In genomic region chr2:19456695-19457094, GRCh38 we compare ENCODE assay signal across 24 cellular contexts.
A peak's percentile ranks its signal among the peaks of the same experiment; 100 is the strongest.
DNase-seq lines count a peak whose midpoint lies in the region; ATAC-seq, FAIRE-seq and TF ChIP-seq lines count a peak whose summit lies in the region.
"Had no signal": no experiment of that assay in that cellular context is flagged by ENCODE, and none has a peak within 500 bp of the region (broad histone marks: within the 10 kb centered on the region; RNA-seq: fewer than 3 reads in every experiment).

No MANE protein-coding gene starts in this region.

- POLR2A ChIA-PET in H1 (lab: Charles Lee; ENCODE audit: partially characterized antibody), result interaction anchor here (1.1 kb wide), 1 partner anchor 10 kb away, joined by 3 read pairs; no protein-coding TSS in a partner anchor

- no peak for DNase-seq in left ventricle myocardium superior
- DNase-seq in right atrium auricular region (ENCODE audit: low spot score), result no peak
- DNase-seq in H1 (ENCODE audit: low read depth in 1 of 2, low spot score in 2 of 2), result no peak
- no peak for DNase-seq in ecto neural progenitor cell (ENCODE audit: low spot score)
- DNase-seq: 8988T; ACHN; BE2C; C1 segment of cervical spinal cord; CD4-positive, alpha-beta memory T cell; CD4-positive, CD25-positive, alpha-beta regulatory T cell; CD8-positive, alpha-beta memory T cell; COR-L47; DMS 273 treated with DMSO at 0.1 percent for 48 hours; DMS153; DMS53; DMS79; DND-41; EL; GDM1 had no signal

- H2BK15ac ChIP-seq in H1 (ENCODE audit: low read length), result no peak overlapping the region

- no peak overlapping the region for H2BK120ac ChIP-seq in H1 (replicated peaks; ENCODE audit: low read depth, low read length)

- no peak overlapping the region for H3K27ac ChIP-seq in right atrium auricular region
- H3K27ac ChIP-seq in H1 (ENCODE audit: low read depth, low read length), result no peak overlapping the region
- H3K27ac ChIP-seq: BLaER1 had no signal

- no peak overlapping the region for H4K5ac ChIP-seq in H1 (ENCODE audit: insufficient read length, low read depth, low read length)

- H3K27me3 ChIP-seq in right atrium auricular region (no peaks in the 10 kb centered on the region), H1 (replicated peaks in 1 of 4; ENCODE audit: control insufficient read depth in 3 of 4, extremely low read depth in 1 of 4, insufficient read depth in 3 of 4, low read length in 3 of 4) (no peaks in the 10 kb centered on the region)
- H3K27me3 ChIP-seq: BE2C, BLaER1 had no signal

- H3K56ac ChIP-seq in H1 (replicated peaks; ENCODE audit: insufficient read length, low read depth, low read length), result no peak overlapping the region

- H3K23ac ChIP-seq in H1 (ENCODE audit: insufficient read length), result no peak overlapping the region

- no peak for TF ChIP-seq CTCF in right atrium auricular region (IDR thresholded peaks at IDR 0.05)
- no peak for TF ChIP-seq CTCF in H1 (IDR thresholded peaks at IDR 0.05; ENCODE audit: control extremely low read depth in 1 of 3, insufficient read depth in 1 of 3, low read depth in 1 of 3, low read length in 3 of 3)

- no peaks in the 10 kb centered on the region for H3K79me2 ChIP-seq in H1 (ENCODE audit: control insufficient read depth in 1 of 2, insufficient read depth in 2 of 2, low read length in 2 of 2)

- H2AK5ac ChIP-seq in H1 (ENCODE audit: low read depth, low read length), result no peak overlapping the region

- H4K91ac ChIP-seq in H1 (replicated peaks; ENCODE audit: insufficient read length, low read length), result no peak overlapping the region

- H3K23me2 ChIP-seq in H1 (ENCODE audit: low read depth, low read length), result no peaks in the 10 kb centered on the region

- H3K4ac ChIP-seq in H1 (replicated peaks; ENCODE audit: insufficient read length, low read depth, low read length), result no peak overlapping the region

- intact Hi-C loops in left ventricle myocardium superior (cut with micrococcal nuclease), result no loop called here

- H3K9ac ChIP-seq in H1 (replicated peaks in 1 of 4; ENCODE audit: extremely low read depth in 1 of 4, low read depth in 3 of 4, low read length in 3 of 4), result no peak overlapping the region
- H3K9ac ChIP-seq: BLaER1 had no signal

- no peak overlapping the region for H4K8ac ChIP-seq in H1 (ENCODE audit: extremely low read depth, insufficient read depth, low read length)

- H3K4me2 ChIP-seq in H1 (ENCODE audit: insufficient read depth in 1 of 2, low read depth in 2 of 2, low read length in 2 of 2), result no peak overlapping the region
- H3K4me2 ChIP-seq: BLaER1 had no signal

- no peak for TF ChIP-seq RAD21 in H1 (IDR thresholded peaks at IDR 0.05 in 1 of 2, conservative IDR thresholded peaks at IDR 0.05 in 1 of 2; ENCODE audit: low read depth in 2 of 2, low read length in 2 of 2)

- TF ChIP-seq POLR2A in H1 (IDR thresholded peaks at IDR 0.05; ENCODE audit: control extremely low read depth in 1 of 2, low read depth in 2 of 2, low read length in 2 of 2), result no peak

- TF ChIP-seq EP300 in H1 (IDR thresholded peaks at IDR 0.05; ENCODE audit: borderline replicate concordance in 1 of 2, low read depth in 2 of 2, low read length in 2 of 2), result no peak

- ATAC-seq in left ventricle myocardium superior, result peak; percentile 71
- no peak for ATAC-seq in HG03342 (IDR thresholded peaks at IDR 0.05; ENCODE audit: unreplicated experiment)
- ATAC-seq: GM12878 had no signal

- H3K4me1 ChIP-seq in right atrium auricular region (no peaks in the 10 kb centered on the region), H1 (replicated peaks in 1 of 4; ENCODE audit: control insufficient read depth in 3 of 4, insufficient read depth in 4 of 4, low read length in 3 of 4) (peaks cover 0 to 13% (median 8%) of the 10 kb centered on the region in 4 experiments; a peak in 4 of 7 replicates)
- H3K4me1 ChIP-seq: BE2C, BLaER1 had no signal

- no peak overlapping the region for H3K4me3 ChIP-seq in right atrium auricular region
- no peak overlapping the region for H3K4me3 ChIP-seq in H1 (ENCODE audit: extremely low read depth in 1 of 4, insufficient read depth in 2 of 4, low read depth in 3 of 4, low read length in 4 of 4)
- H3K4me3 ChIP-seq: BLaER1, GM12878 had no signal

- H3K18ac ChIP-seq in H1 (ENCODE audit: extremely low read depth, low read length), result no peak overlapping the region

- no peak for FAIRE-seq in H1 (lab: Jason Lieb, UNC)
- FAIRE-seq: GM12878, GM12892, GM18507 had no signal

- H3K14ac ChIP-seq in H1 (ENCODE audit: insufficient read length), result no peak overlapping the region

- CTCF ChIA-PET in H1 (lab: Charles Lee; ENCODE audit: partially characterized antibody), result interaction anchor here (0.7 to 1.5 kb wide), 5 partner anchors 19 to 406 kb away, joined by 3 to 4 read pairs (median 3); no protein-coding TSS in a partner anchor

- H2BK20ac ChIP-seq in H1 (ENCODE audit: low read length), result no peak overlapping the region

- no peaks in the 10 kb centered on the region for H3K79me1 ChIP-seq in H1 (ENCODE audit: low read depth, low read length)

- peak overlapping the region; percentile 71; the same call in 1 of the 2 replicates for H2AFZ ChIP-seq in H1 (ENCODE audit: low read length)

- no peak overlapping the region for H2BK12ac ChIP-seq in H1 (ENCODE audit: low read depth, low read length)

- H2BK5ac ChIP-seq in H1 (ENCODE audit: low read depth, low read length), result no peak overlapping the region

- no peaks in the 10 kb centered on the region for H4K20me1 ChIP-seq in H1 (replicated peaks in 1 of 2; ENCODE audit: control insufficient read depth in 1 of 2, insufficient read depth in 2 of 2, low read length in 2 of 2)
- H4K20me1 ChIP-seq: BLaER1 had no signal

- WGBS in H1 (ENCODE audit: extremely low coverage in 1 of 2, insufficient coverage in 1 of 2, insufficient read length in 1 of 2, insufficient replicate concordance in 2 of 2, low coverage in 1 of 2, low lambda C conversion rate in 2 of 2, missing lambda C conversion rate in 1 of 2), 2 experiments, result 86% methylated on average over 1 of the region's 1 CpG; no CpG with 5 or more reads in 1 of the 2 experiments

- H3K9me3 ChIP-seq in right atrium auricular region (peaks cover 0 to 16% of the 10 kb centered on the region in 2 donors), H1 (ENCODE audit: insufficient read depth in 2 of 2, low read depth in 1 of 2, low read length in 1 of 2) (no peaks in the 10 kb centered on the region)
- H3K9me3 ChIP-seq: BE2C had no signal

- H3K36me3 ChIP-seq in right atrium auricular region, result no peaks in the 10 kb centered on the region
- H3K36me3 ChIP-seq in H1 (ENCODE audit: control insufficient read depth in 2 of 4, insufficient read depth in 4 of 4, low read length in 3 of 4), result no peaks in the 10 kb centered on the region
- H3K36me3 ChIP-seq: BE2C, BLaER1 had no signal

TF ChIP-seq in H1, 55 proteins besides CTCF, POLR2A, EP300 and RAD21:
- TF ChIP-seq HDAC6 (IDR thresholded peaks at IDR 0.05; ENCODE audit: low read depth, low read length) (no peak), CREB1 (IDR thresholded peaks at IDR 0.05) (no peak), BCL11A (IDR thresholded peaks at IDR 0.05; ENCODE audit: low read depth in 2 of 2, low read length in 2 of 2) (no peak), KDM4A (IDR thresholded peaks at IDR 0.05; ENCODE audit: low read depth, low read length, severe bottlenecking) (no peak)
